ENCODE assay signal across 8 cellular contexts in genomic region chr16:69339289-69340094, GRCh38. TPM values are rescaled to one million over a fixed set of nuclear protein-coding genes. Genes with fewer than 3 reads are reported as not detected.
A peak's percentile ranks its signal among the peaks of the same experiment; 100 is the strongest.
DNase-seq lines count a peak whose midpoint lies in the region; ATAC-seq and TF ChIP-seq lines count a peak whose summit lies in the region.

COG8 (minus strand) TSS chr16:69339564; CDS start chr16:69339552, 12 bp downstream.
NIP7 (plus strand) TSS chr16:69339772; CDS start chr16:69339830, 58 bp downstream.

- POLR2A ChIA-PET in WTC11 (lab: Charles Lee) = interaction anchor here (0.7 to 1.3 kb wide), 4 partner anchors 8 to 11 kb away, joined by 3 to 5 read pairs (median 4); partner anchors contain the start of gene PDF

- no peaks in the 10 kb centered on the region for H3K9me3 ChIP-seq in smooth muscle cell (replicated peaks; ENCODE audit: low read depth)

- peak within 1 kb of the TSS; percentile 70 for H3K27ac ChIP-seq in smooth muscle cell (ENCODE audit: low read depth)

- peak within 1 kb of the TSS; percentile 86 for H3K4me3 ChIP-seq in AG09309 (ENCODE audit: control insufficient read depth, low read depth, low read length)
- peak within 1 kb of the TSS; percentile 94 to 99 for H3K4me3 ChIP-seq in cardiac fibroblast (replicated peaks in 1 of 2; ENCODE audit: low read depth in 2 of 2, low read length in 2 of 2)
- peak within 1 kb of the TSS; percentile 83 for H3K4me3 ChIP-seq in smooth muscle cell

- no peaks in the 10 kb centered on the region for H3K36me3 ChIP-seq in smooth muscle cell (ENCODE audit: low read depth)

- H3K4me3 Mint-ChIP-seq in WTC11 = peak within 1 kb of the TSS; percentile 98

- H3K79me2 ChIP-seq in smooth muscle cell (ENCODE audit: low read depth) = peaks cover 33% of the 10 kb centered on the region

- no peaks in the 10 kb centered on the region for H3K27me3 Mint-ChIP-seq in WTC11 (ENCODE audit: low read depth)

- peak within 1 kb of the TSS; percentile 82 for H3K9ac ChIP-seq in smooth muscle cell (ENCODE audit: low read depth)

- CTCF ChIA-PET in WTC11 (lab: Charles Lee) = interaction anchor here (0.6 kb wide), 1 partner anchor 10 kb away, joined by 3 read pairs; no protein-coding TSS in a partner anchor

- H3K27me3 ChIP-seq in smooth muscle cell (ENCODE audit: low read depth) = no peaks in the 10 kb centered on the region

- DNase-seq in AG09309 (ENCODE audit: low read depth) = peak; percentile 90
- peak; percentile 98 for DNase-seq in NCI-H226
- peak; percentile 97 for DNase-seq in WTC11 (ENCODE audit: low spot score)
- peak; percentile 99 for DNase-seq in cardiac fibroblast (ENCODE audit: low read depth in 2 of 2)
- peak; percentile 96 for DNase-seq in iPS-NIHi7 (ENCODE audit: extremely low spot score)
- DNase-seq in smooth muscle cell (lab: John Stamatoyannopoulos, UW; ENCODE audit: unreplicated experiment) = peak; percentile 73

- no peaks in the 10 kb centered on the region for H3K9me3 Mint-ChIP-seq in WTC11

- no peaks in the 10 kb centered on the region for H3F3A ChIP-seq in smooth muscle cell (ENCODE audit: low read depth)

- TF ChIP-seq CTCF in AG09309 (IDR thresholded peaks at IDR 0.05; ENCODE audit: control insufficient read depth, insufficient read depth, low read depth, low read length, missing control alignments) = peak; percentile 89
- peak; percentile 89 for TF ChIP-seq CTCF in WTC11 (IDR thresholded peaks at IDR 0.05)
- peak; percentile 82 for TF ChIP-seq CTCF in cardiac fibroblast (IDR thresholded peaks at IDR 0.05; ENCODE audit: low read depth, low read length)
- peak; percentile 74 for TF ChIP-seq CTCF in smooth muscle cell (IDR thresholded peaks at IDR 0.05; ENCODE audit: borderline replicate concordance, insufficient read depth, poor library complexity, severe bottlenecking)

- H2AFZ ChIP-seq in smooth muscle cell (ENCODE audit: low read depth) = peak within 1 kb of the TSS; percentile 78

- H3K36me3 Mint-ChIP-seq in WTC11 = peaks cover 47% of the 10 kb centered on the region

- peak; percentile 89 for ATAC-seq in GM18909 (IDR thresholded peaks at IDR 0.05; ENCODE audit: poor library complexity, unreplicated experiment)
- peak; percentile 88 for ATAC-seq in HG03175 (IDR thresholded peaks at IDR 0.05; ENCODE audit: unreplicated experiment)
- peak; percentile 99 for ATAC-seq in WTC11

- H3K27ac Mint-ChIP-seq in WTC11 = peak within 1 kb of the TSS; percentile 99

- peaks cover 18% of the 10 kb centered on the region for H3K4me1 Mint-ChIP-seq in WTC11

- no peaks in the 10 kb centered on the region for H4K20me1 ChIP-seq in smooth muscle cell (ENCODE audit: low read depth)

- peaks cover 17% of the 10 kb centered on the region for H3K4me1 ChIP-seq in smooth muscle cell (ENCODE audit: low read depth)

- H3K4me2 ChIP-seq in smooth muscle cell = peak within 1 kb of the TSS; percentile 97

- WGBS in smooth muscle cell (ENCODE audit: low lambda C conversion rate) = 2% methylated on average over 69 of the region's 77 CpGs

TF ChIP-seq in WTC11, 78 proteins besides CTCF, POLR2A, EP300 and RAD21 (continues in another document):
- TF ChIP-seq AFF4 (CRISPR knock-in tag; IDR thresholded peaks at IDR 0.05; ENCODE audit: borderline replicate concordance) (0 out of 2 replicates have a peak, but pooled peaks have one; percentile 67), HMGXB4 (CRISPR knock-in tag; IDR thresholded peaks at IDR 0.05) (peak; percentile 71), PRRX2 (CRISPR knock-in tag; IDR thresholded peaks at IDR 0.05) (no peak), ZNF512 (CRISPR knock-in tag; IDR thresholded peaks at IDR 0.05; ENCODE audit: borderline replicate concordance) (no peak), ZNF671 (CRISPR knock-in tag; IDR thresholded peaks at IDR 0.05) (no peak), ZNF219 (CRISPR knock-in tag; IDR thresholded peaks at IDR 0.05; ENCODE audit: borderline replicate concordance) (0 out of 2 replicates have a peak, but pooled peaks have one; percentile 44), E2F1 (CRISPR knock-in tag; IDR thresholded peaks at IDR 0.05) (no peak), NR2C2 (CRISPR knock-in tag; IDR thresholded peaks at IDR 0.05) (no peak), ZMAT4 (CRISPR knock-in tag; IDR thresholded peaks at IDR 0.05) (no peak), GTF2I (CRISPR knock-in tag; conservative IDR thresholded peaks at IDR 0.05) (no peak)

RNA-seq across cellular contexts. Expression of gene COG8, which starts in this region (rescaled TPM):
- 56.5 to 59.5 TPM (median 59.5 TPM) in 3 replicates for total RNA-seq in WTC11 (2021)
- 33.5 and 35.6 TPM in 2 replicates for total RNA-seq in smooth muscle cell
- polyA plus RNA-seq in smooth muscle cell = 26.6 and 37.2 TPM in 2 replicates

RNA-seq across cellular contexts. Expression of gene NIP7, which starts in this region (rescaled TPM):
- 39.2 to 43.7 TPM (median 40.5 TPM) in 3 replicates for total RNA-seq in WTC11 (2021)
- total RNA-seq in smooth muscle cell = 13.3 and 17.0 TPM in 2 replicates
- polyA plus RNA-seq in smooth muscle cell = 20.0 and 20.3 TPM in 2 replicates

Comparison
In these comparisons a context has a peak if more than half of its experiments do, and no peak if none do; other contexts are left out.
1. Peak in every context shown above with its lines: DNase-seq, ATAC-seq, H3K4me3 ChIP-seq and H3K27ac ChIP-seq.